10 cellular contexts compared by ENCODE assay signal in the genomic region with DNA sequence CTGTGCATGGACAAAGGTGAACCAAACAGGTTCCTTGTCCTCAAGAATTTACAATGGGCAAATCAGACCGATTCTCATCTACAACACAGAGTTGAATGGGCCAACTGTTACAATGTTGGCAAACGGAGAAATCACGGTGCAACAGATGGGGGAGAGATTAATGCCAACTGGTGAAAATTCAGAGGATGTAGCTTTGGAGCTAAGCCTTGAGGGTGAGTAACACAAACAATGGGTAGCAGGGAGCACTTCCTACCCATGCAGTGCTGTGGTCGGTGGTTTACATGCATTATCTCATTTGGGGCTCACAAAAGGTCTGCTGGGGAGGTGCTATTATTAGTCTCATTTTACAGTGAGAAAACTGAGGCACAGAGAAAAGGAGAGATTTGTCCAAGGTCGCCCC. TPM values are rescaled to one million over a fixed set of nuclear protein-coding genes. Genes with fewer than 3 reads are reported as not detected.
A peak's percentile ranks its signal among the peaks of the same experiment; 100 is the strongest.
DNase-seq lines count a peak whose midpoint lies in the region; ATAC-seq and TF ChIP-seq lines count a peak whose summit lies in the region.
"Had no signal": no experiment of that assay in that cellular context is flagged by ENCODE, and none has a peak within 500 bp of the region (broad histone marks: within the 10 kb centered on the region; RNA-seq: fewer than 3 reads in every experiment).

No MANE protein-coding gene starts in this region.

- ATAC-seq in IMR-90 (ENCODE audit: low read depth) = no peak

- H3K9me1 ChIP-seq in IMR-90 (ENCODE audit: insufficient read depth, low read length) = peaks cover 37% of the 10 kb centered on the region

- no peaks in the 10 kb centered on the region; the same call in 1 of the 2 replicates for H3K36me3 ChIP-seq in Caco-2 (ENCODE audit: control insufficient read depth, insufficient read depth, low read length)
- H3K36me3 ChIP-seq in IMR-90 (ENCODE audit: control insufficient read depth, insufficient read depth, low read length) = no peaks in the 10 kb centered on the region
- no peaks in the 10 kb centered on the region for H3K36me3 ChIP-seq in sigmoid colon

- in situ Hi-C loops in IMR-90 (cut with MboI; ENCODE audit: low sequenced_read_pairs) (no loop called here), KBM-7 (cut with MboI; ENCODE audit: low pct_unique_long_range_greater_than_20kb, low sequenced_read_pairs) (no loop called here)

- no peak overlapping the region for H3K18ac ChIP-seq in IMR-90 (ENCODE audit: low read depth, low read length)

- TF ChIP-seq POLR2A in IMR-90 (IDR thresholded peaks at IDR 0.05; ENCODE audit: low read depth, low read length) (no peak), sigmoid colon (IDR thresholded peaks at IDR 0.05) (no peak)

- no peak for DNase-seq in Caco-2
- DNase-seq in IMR-90 = no peak
- no peak for DNase-seq in mesothelial cell of epicardium (ENCODE audit: low spot score in 2 of 2, unreplicated experiment in 2 of 2)
- DNase-seq in KBM-7 = no peak
- no peak for DNase-seq in sigmoid colon
- DNase-seq in SHP77 treated with DMSO at 0.1 percent for 48 hours (lab: John Stamatoyannopoulos, UW) = no peak
- no peak for DNase-seq in DMS114 treated with DMSO at 0.1 percent for 48 hours (lab: John Stamatoyannopoulos, UW; ENCODE audit: unreplicated experiment)
- DNase-seq: NCI-H187, Right ventricle myocardium superior had no signal

- peaks cover 4 to 40% of the 10 kb centered on the region in 2 experiments; a peak in 3 of 4 replicates for H3K79me1 ChIP-seq in IMR-90 (ENCODE audit: low read depth in 1 of 2, low read length in 2 of 2)

- no peak overlapping the region for H3K4me3 ChIP-seq in Caco-2 (ENCODE audit: low read depth, low read length)
- no peak overlapping the region for H3K4me3 ChIP-seq in IMR-90 (ENCODE audit: insufficient read depth, low read depth, low read length)
- H3K4me3 ChIP-seq in sigmoid colon = no peak overlapping the region

- no peak overlapping the region for H3K27ac ChIP-seq in IMR-90 (ENCODE audit: insufficient read depth, low read length)
- peak overlapping the region; percentile 62; the same call in 1 of the 2 replicates for H3K27ac ChIP-seq in VCaP
- H3K27ac ChIP-seq in sigmoid colon = no peak overlapping the region

- BruUV-seq in Caco-2 (replicated peaks; lab: Mats Ljungman, UMichigan) (no TSS peak), IMR-90 (replicated peaks; lab: Mats Ljungman, UMichigan) (no TSS peak)

- H3K27me3 Mint-ChIP-seq in Caco-2 (ENCODE audit: insufficient read depth, unreplicated experiment) (no peaks in the 10 kb centered on the region), mesothelial cell of epicardium (ENCODE audit: low read depth) (peaks cover 43% of the 10 kb centered on the region)

- TF ChIP-seq CTCF in Caco-2 (IDR thresholded peaks at IDR 0.05; ENCODE audit: insufficient read depth in 1 of 2, low read depth in 1 of 2, low read length in 1 of 2, severe bottlenecking in 1 of 2, unreplicated experiment in 1 of 2) = no peak
- no peak for TF ChIP-seq CTCF in IMR-90 (conservative IDR thresholded peaks at IDR 0.05; ENCODE audit: low read depth, low read length)
- TF ChIP-seq CTCF in VCaP (conservative IDR thresholded peaks at IDR 0.05) = no peak
- no peak for TF ChIP-seq CTCF in mesothelial cell of epicardium (IDR thresholded peaks at IDR 0.05; ENCODE audit: unreplicated experiment)
- no peak for TF ChIP-seq CTCF in sigmoid colon (IDR thresholded peaks at IDR 0.05)

- no peaks in the 10 kb centered on the region for H3K9me3 Mint-ChIP-seq in Caco-2 (ENCODE audit: unreplicated experiment)
- H3K9me3 Mint-ChIP-seq in mesothelial cell of epicardium = no peaks in the 10 kb centered on the region

- H3K4me2 ChIP-seq in IMR-90 (ENCODE audit: low read depth, low read length) = no peak overlapping the region

- H3K9me3 ChIP-seq in Caco-2 = 0 out of 2 replicates have a peak, but pooled peaks cover 2% of the 10 kb centered on the region
- no peaks in the 10 kb centered on the region for H3K9me3 ChIP-seq in IMR-90 (ENCODE audit: control insufficient read depth, insufficient read depth, low read length)
- no peaks in the 10 kb centered on the region for H3K9me3 ChIP-seq in sigmoid colon

- H2AFZ ChIP-seq in IMR-90 (replicated peaks; ENCODE audit: low read length, poor library complexity) = peak overlapping the region; percentile 100

- peak overlapping the region; percentile 73 for H2AK9ac ChIP-seq in IMR-90 (replicated peaks; ENCODE audit: low read depth, low read length, poor library complexity)

- no peak overlapping the region for H3K9ac ChIP-seq in IMR-90 (ENCODE audit: low read depth, low read length)

- H4K91ac ChIP-seq in IMR-90 (ENCODE audit: insufficient read depth, low read depth, low read length) = no peak overlapping the region

- H3K23ac ChIP-seq in IMR-90 (ENCODE audit: low read depth, low read length) = no peak overlapping the region

- H3K4me1 Mint-ChIP-seq in Caco-2 (ENCODE audit: low read depth, unreplicated experiment) (peaks cover 25% of the 10 kb centered on the region), mesothelial cell of epicardium (peaks cover 25% of the 10 kb centered on the region)

- 0 out of 3 replicates have a peak overlapping the region, but pooled peaks have one; percentile 96 for H2BK15ac ChIP-seq in IMR-90 (ENCODE audit: low read depth, low read length)

- H4K20me1 ChIP-seq in IMR-90 (ENCODE audit: insufficient read depth, low read length) = no peaks in the 10 kb centered on the region

- no peak overlapping the region for H2AK5ac ChIP-seq in IMR-90 (ENCODE audit: low read depth, low read length)

- no peak overlapping the region for H2BK5ac ChIP-seq in IMR-90 (ENCODE audit: low read depth, low read length, poor library complexity, severe bottlenecking)

- H3K4ac ChIP-seq in IMR-90 (ENCODE audit: low read depth, low read length) = no peak overlapping the region

- POLR2A ChIA-PET in Caco-2 (lab: Charles Lee) (no interaction called here), IMR-90 (lab: Charles Lee; ENCODE audit: unreplicated experiment) (no interaction called here)

- H3K4me1 ChIP-seq in Caco-2 (peaks cover 32% of the 10 kb centered on the region), IMR-90 (ENCODE audit: control insufficient read depth, insufficient read depth, low read length) (peaks cover 22% of the 10 kb centered on the region), sigmoid colon (peaks cover 0 to 16% (median 14%) of the 10 kb centered on the region in 4 donors)

- TF ChIP-seq RAD21 in IMR-90 (IDR thresholded peaks at IDR 0.05; ENCODE audit: low read length) = no peak

- H4K5ac ChIP-seq in IMR-90 (ENCODE audit: low read depth, low read length) = peak overlapping the region; percentile 93; the same call in 1 of the 2 replicates

- H3K14ac ChIP-seq in IMR-90 (replicated peaks; ENCODE audit: low read depth, low read length) = no peak overlapping the region

- H3K4me3 Mint-ChIP-seq in Caco-2 (ENCODE audit: unreplicated experiment) (peak overlapping the region; percentile 91), mesothelial cell of epicardium (peak overlapping the region; percentile 65)

- 0 out of 2 replicates have a peak overlapping the region, but pooled peaks have one; percentile 89 for H2BK120ac ChIP-seq in IMR-90 (ENCODE audit: low read depth, low read length)

- WGBS in IMR-90 (ENCODE audit: extremely low coverage in 2 of 2, insufficient read length in 1 of 2), 2 experiments = 100% methylated on average over 2 of the region's 5 CpGs; no CpG with 5 or more reads in 1 of the 2 experiments
- 78 to 87% methylated on average over 5 of the region's 5 CpGs for WGBS in sigmoid colon, 2 donors

- CTCF ChIA-PET in Caco-2 (lab: Charles Lee) (interaction anchor here (1.1 to 1.3 kb wide), 3 partner anchors 47 to 214 kb away, joined by 3 to 7 read pairs (median 6); a partner anchor contains a TSS), IMR-90 (lab: Yijun Ruan, JAX) (interaction anchor here (2.6 kb wide), 1 partner anchor 60 kb away, joined by 7 read pairs; no protein-coding TSS in a partner anchor)

- peak overlapping the region; percentile 100; a peak in 3 of 4 replicates for H4K8ac ChIP-seq in IMR-90 (ENCODE audit: low read depth in 2 of 2, low read length in 2 of 2)

- no peak overlapping the region for H2BK20ac ChIP-seq in IMR-90 (ENCODE audit: low read depth, low read length)

- no peak overlapping the region for H3K56ac ChIP-seq in IMR-90 (ENCODE audit: extremely low read depth, insufficient read depth, low read length)

- intact Hi-C loops in Caco-2 (cut with micrococcal nuclease; ENCODE audit: unreplicated experiment) = loop anchor here (5.0 to 10.0 kb wide), 2 partner anchors 59 to 146 kb away; no protein-coding TSS in a partner anchor
- intact Hi-C loops in IMR-90 (cut with micrococcal nuclease) = no loop called here
- intact Hi-C loops in sigmoid colon (cut with DNase I) = no loop called here

- dilution Hi-C loops in IMR-90 (cut with HindIII; ENCODE audit: low sequenced_read_pairs, unreplicated experiment) = no loop called here

- H3K27ac Mint-ChIP-seq in Caco-2 (ENCODE audit: unreplicated experiment) (peak overlapping the region; percentile 92), mesothelial cell of epicardium (no peak overlapping the region)

- TF ChIP-seq EP300 in sigmoid colon (IDR thresholded peaks at IDR 0.05) = no peak

- H3K36me3 Mint-ChIP-seq in Caco-2 (ENCODE audit: insufficient read depth, unreplicated experiment) (peaks cover 16% of the 10 kb centered on the region), mesothelial cell of epicardium (no peaks in the 10 kb centered on the region)

- H3K27me3 ChIP-seq in Caco-2 (replicated peaks; ENCODE audit: control insufficient read depth, insufficient read depth, low read length) = no peaks in the 10 kb centered on the region
- no peaks in the 10 kb centered on the region for H3K27me3 ChIP-seq in IMR-90 (ENCODE audit: control insufficient read depth, insufficient read depth, low read length)
- H3K27me3 ChIP-seq in sigmoid colon = peaks cover 19 to 51% (median 37%) of the 10 kb centered on the region in 3 donors

RNA-seq across cellular contexts. Expression of a gene that starts 0.9 kb away (rescaled TPM):
- 38.4 and 39.2 TPM in 2 replicates for total RNA-seq in Caco-2 (2022)
- total RNA-seq in IMR-90 (2012; rRNA removed) = 37.8 and 43.2 TPM in 2 replicates
- 22.8 and 28.0 TPM in 2 replicates for polyA plus RNA-seq in IMR-90 (2012; rRNA removed)
- 9.0 and 13.0 TPM in 2 replicates for polyA plus RNA-seq in IMR-90 (2012; cell fraction: cytosol; rRNA removed)
- 5.1 and 19.4 TPM in 2 replicates for polyA plus RNA-seq in IMR-90 (2012; cell fraction: nucleus; rRNA removed; ENCODE audit: low replicate concordance)
- 11.8 to 12.9 TPM (median 12.3 TPM) in 3 replicates for total RNA-seq in mesothelial cell of epicardium
- 1 to 10 TPM in 3 of 4 donors, under 1 TPM in 1; 0.55 to 2.1 (median 1.7) TPM for total RNA-seq in sigmoid colon
- polyA plus RNA-seq in sigmoid colon = 10 to 100 TPM in 1 of 3 donors, 1 to 10 TPM in 1, under 1 TPM in 1; 0.60 to 15.0 (median 2.3) TPM

RNA-seq across cellular contexts. Expression of a gene that starts 49.5 kb away (rescaled TPM):
- total RNA-seq in Caco-2 (2022) (799 and 839 TPM in 2 replicates), IMR-90 (2012; rRNA removed) (49.3 and 118 TPM in 2 replicates), mesothelial cell of epicardium (693 to 723 TPM (median 708 TPM) in 3 replicates), sigmoid colon (100 to 1,000 TPM; 141 to 208 (median 181) TPM)
- polyA plus RNA-seq in IMR-90 (2012; rRNA removed) (417 and 515 TPM in 2 replicates), sigmoid colon (100 to 1,000 TPM; 437 to 885 (median 514) TPM)
- polyA plus RNA-seq in IMR-90 (2012; cell fraction: cytosol; rRNA removed) = 51.3 and 57.4 TPM in 2 replicates
- polyA plus RNA-seq in IMR-90 (2012; cell fraction: nucleus; rRNA removed; ENCODE audit: low replicate concordance) = 46.0 and 266 TPM in 2 replicates

RNA-seq across cellular contexts. Expression of a gene that starts 50.4 kb away (rescaled TPM):
- 215 and 226 TPM in 2 replicates for total RNA-seq in Caco-2 (2022)
- total RNA-seq in IMR-90 (2012; rRNA removed) = 38.2 and 85.0 TPM in 2 replicates
- 65.6 and 76.5 TPM in 2 replicates for polyA plus RNA-seq in IMR-90 (2012; rRNA removed)
- polyA plus RNA-seq in IMR-90 (2012; cell fraction: cytosol; rRNA removed) = 7.2 and 7.8 TPM in 2 replicates
- 41.4 and 59.8 TPM in 2 replicates for polyA plus RNA-seq in IMR-90 (2012; cell fraction: nucleus; rRNA removed; ENCODE audit: low replicate concordance)
- 217 to 225 TPM (median 224 TPM) in 3 replicates for total RNA-seq in mesothelial cell of epicardium
- 10 to 100 TPM; 58.1 to 97.1 (median 88.3) TPM for total RNA-seq in sigmoid colon
- polyA plus RNA-seq in sigmoid colon = 100 to 1,000 TPM in 1 of 3 donors, 10 to 100 TPM in 2; 93.6 to 101 (median 94.9) TPM
